In the genomic region with DNA sequence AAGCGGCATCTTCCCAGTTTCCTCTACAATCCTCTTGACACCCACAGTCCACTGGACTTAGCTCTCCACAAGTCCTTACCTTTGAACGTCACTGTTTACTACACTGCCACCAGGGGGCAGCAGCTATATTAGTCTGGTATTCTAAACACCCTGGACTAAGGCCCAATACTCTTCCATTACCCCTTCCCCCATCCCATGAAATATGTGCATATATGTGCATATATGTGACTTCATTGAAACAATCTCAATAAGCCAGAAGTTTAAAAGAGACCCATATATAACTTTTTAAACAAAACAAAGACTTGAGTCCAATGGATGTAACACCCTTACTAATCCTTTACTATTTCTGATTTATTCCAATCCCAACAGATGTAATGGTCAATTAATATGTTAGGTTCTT, we compare ENCODE assay signal across 8 cellular contexts. TPM values are rescaled to one million over a fixed set of nuclear protein-coding genes. Genes with fewer than 3 reads are reported as not detected.
DNase-seq lines count a peak whose midpoint lies in the region; ATAC-seq and TF ChIP-seq lines count a peak whose summit lies in the region.

No MANE protein-coding gene starts in this region.

- no peak overlapping the region for H3K27ac Mint-ChIP-seq in activated naive CD4-positive, alpha-beta T cell treated with anti-CD3 and anti-CD28 coated beads, Interleukin-2, amount 50 U/mL, for 72 hours

- no peak overlapping the region for H3K27ac ChIP-seq in SK-N-SH (ENCODE audit: low read depth in 2 of 2, low read length in 1 of 2)
- no peak overlapping the region for H3K27ac ChIP-seq in left ventricle myocardium inferior (replicated peaks)

- TF ChIP-seq RAD21 in SK-N-SH (IDR thresholded peaks at IDR 0.05; ENCODE audit: low read length) = peak; percentile 67

- WGBS in SK-N-SH (ENCODE audit: low lambda C conversion rate) = 37% methylated on average over 2 of the region's 2 CpGs

- H4K20me1 ChIP-seq in SK-N-SH (ENCODE audit: insufficient read depth) = no peaks in the 10 kb centered on the region

- TF ChIP-seq EP300 in SK-N-SH (IDR thresholded peaks at IDR 0.05; ENCODE audit: borderline replicate concordance in 1 of 2, low read depth in 1 of 2, low read length in 1 of 2) = no peak

- no peaks in the 10 kb centered on the region for H3K79me2 ChIP-seq in SK-N-SH (ENCODE audit: insufficient read depth)

- H3K4me3 ChIP-seq in HFF-Myc (replicated peaks; ENCODE audit: low read depth, low read length) (no peak overlapping the region), SK-N-SH (ENCODE audit: low read depth in 2 of 2, low read length in 1 of 2) (no peak overlapping the region), left ventricle myocardium inferior (no peak overlapping the region), skeletal muscle cell (ENCODE audit: low read depth, low read length) (no peak overlapping the region)

- peak; percentile 83 to 91 for ATAC-seq in activated naive CD4-positive, alpha-beta T cell treated with anti-CD3 and anti-CD28 coated beads, Interleukin-2, amount 50 U/mL, for 72 hours

- no peaks in the 10 kb centered on the region for H3K36me3 ChIP-seq in SK-N-SH (replicated peaks in 1 of 2; ENCODE audit: control insufficient read depth in 1 of 2, insufficient read depth in 2 of 2, low read length in 1 of 2)
- no peaks in the 10 kb centered on the region for H3K36me3 ChIP-seq in left ventricle myocardium inferior

- H3K27me3 ChIP-seq in SK-N-SH (ENCODE audit: insufficient read depth) (no peaks in the 10 kb centered on the region), left ventricle myocardium inferior (ENCODE audit: low read depth) (no peaks in the 10 kb centered on the region)

- H3F3A ChIP-seq in SK-N-SH (replicated peaks; ENCODE audit: insufficient read depth) = no peaks in the 10 kb centered on the region

- POLR2A ChIA-PET in SK-N-SH (lab: Yijun Ruan, JAX) = no interaction called here

- no peak overlapping the region for H2AFZ ChIP-seq in SK-N-SH (ENCODE audit: low read depth)

- TF ChIP-seq CTCF in GM12873 (IDR thresholded peaks at IDR 0.05; ENCODE audit: insufficient read depth, low read depth, low read length, missing control alignments) (peak; percentile 75), HFF-Myc (IDR thresholded peaks at IDR 0.05; ENCODE audit: low read depth, low read length, missing control alignments) (peak; percentile 76), SK-N-SH (IDR thresholded peaks at IDR 0.05) (peak; percentile 75), left ventricle myocardium inferior (IDR thresholded peaks at IDR 0.05; ENCODE audit: borderline replicate concordance) (peak; percentile 75)

- no peaks in the 10 kb centered on the region for H3K36me3 Mint-ChIP-seq in activated naive CD4-positive, alpha-beta T cell treated with anti-CD3 and anti-CD28 coated beads, Interleukin-2, amount 50 U/mL, for 72 hours

- DNase-seq in HFF-Myc (ENCODE audit: extremely low read depth, low read depth) = peak; percentile 41
- peak; percentile 70 for DNase-seq in MV-4-11 (lab: John Stamatoyannopoulos, UW)
- DNase-seq in SK-N-SH = peak; percentile 58
- DNase-seq in activated naive CD4-positive, alpha-beta T cell treated with anti-CD3 and anti-CD28 coated beads, Interleukin-2, amount 50 U/mL, for 72 hours (ENCODE audit: low spot score in 2 of 2) = peak in 1 of 2 donors; percentile 74
- peak; percentile 33 for DNase-seq in left ventricle myocardium inferior
- DNase-seq in skeletal muscle cell (ENCODE audit: low read depth) = peak; percentile 37
- no peak for DNase-seq in cerebellar nuclear complex (lab: John Stamatoyannopoulos, UW)

- H3K9me3 ChIP-seq in SK-N-SH = no peaks in the 10 kb centered on the region
- H3K9me3 ChIP-seq in left ventricle myocardium inferior (replicated peaks) = no peaks in the 10 kb centered on the region

- no peaks in the 10 kb centered on the region for H3K4me1 ChIP-seq in SK-N-SH (ENCODE audit: control insufficient read depth in 1 of 2, insufficient read depth in 2 of 2, low read depth in 1 of 2, low read length in 1 of 2)
- no peaks in the 10 kb centered on the region for H3K4me1 ChIP-seq in left ventricle myocardium inferior

- intact Hi-C loops in left ventricle myocardium inferior (cut with micrococcal nuclease) = no loop called here

- no peak overlapping the region for H3K9ac ChIP-seq in SK-N-SH

- no peak overlapping the region for H3K4me2 ChIP-seq in SK-N-SH

- CTCF ChIA-PET in SK-N-SH (lab: Yijun Ruan, JAX) = interaction anchor here (0.5 to 3.4 kb wide), 37 partner anchors 9 to 918 kb away, joined by 3 to 30 read pairs (median 3); a partner anchor contains a TSS

- no peaks in the 10 kb centered on the region for H3K9me2 ChIP-seq in SK-N-SH

- no peaks in the 10 kb centered on the region for H3K9me3 Mint-ChIP-seq in activated naive CD4-positive, alpha-beta T cell treated with anti-CD3 and anti-CD28 coated beads, Interleukin-2, amount 50 U/mL, for 72 hours

TF ChIP-seq in SK-N-SH, 30 proteins besides CTCF, POLR2A, EP300 and RAD21:
- TF ChIP-seq NRF1 (IDR thresholded peaks at IDR 0.05; ENCODE audit: low read depth, low read length) = no peak
- peak; percentile 55; the same call in 1 of the 2 replicates for TF ChIP-seq SMC3 (IDR thresholded peaks at IDR 0.05; ENCODE audit: low read depth, low read length)
TF ChIP-seq in SK-N-SH: peak in this region for 1.

RNA-seq across cellular contexts. Expression of a gene that starts 15.5 kb away (rescaled TPM):
- polyA plus RNA-seq in SK-N-SH (2012; rRNA removed) = 5.4 and 7.1 TPM in 2 replicates
- 6.2 and 6.9 TPM in 2 replicates for polyA plus RNA-seq in SK-N-SH (2012; cell fraction: cytosol; rRNA removed)
- 3.9 and 4.1 TPM in 2 replicates for polyA plus RNA-seq in SK-N-SH (2012; cell fraction: nucleus; rRNA removed)
- total RNA-seq in activated naive CD4-positive, alpha-beta T cell treated with anti-CD3 and anti-CD28 coated beads, Interleukin-2, amount 50 U/mL, for 72 hours = 1 to 10 TPM in 1 of 2 donors, not detected in 1; 5.2 TPM
- total RNA-seq in left ventricle myocardium inferior = 1.8 TPM

Comparison
In these comparisons a context has a peak if more than half of its experiments do, and no peak if none do; other contexts are left out.
1. DNase-seq: peak in HFF-Myc (single experiment), MV-4-11 (single experiment), SK-N-SH (single experiment), left ventricle myocardium inferior (single experiment) and skeletal muscle cell (single experiment); none in cerebellar nuclear complex (0 of 2).
2. Peak in every context shown above with its lines, with median percentiles within 50 percentile points of each other: CTCF ChIP-seq.